ENCODE assay signal across 14 cellular contexts in the genomic region with DNA sequence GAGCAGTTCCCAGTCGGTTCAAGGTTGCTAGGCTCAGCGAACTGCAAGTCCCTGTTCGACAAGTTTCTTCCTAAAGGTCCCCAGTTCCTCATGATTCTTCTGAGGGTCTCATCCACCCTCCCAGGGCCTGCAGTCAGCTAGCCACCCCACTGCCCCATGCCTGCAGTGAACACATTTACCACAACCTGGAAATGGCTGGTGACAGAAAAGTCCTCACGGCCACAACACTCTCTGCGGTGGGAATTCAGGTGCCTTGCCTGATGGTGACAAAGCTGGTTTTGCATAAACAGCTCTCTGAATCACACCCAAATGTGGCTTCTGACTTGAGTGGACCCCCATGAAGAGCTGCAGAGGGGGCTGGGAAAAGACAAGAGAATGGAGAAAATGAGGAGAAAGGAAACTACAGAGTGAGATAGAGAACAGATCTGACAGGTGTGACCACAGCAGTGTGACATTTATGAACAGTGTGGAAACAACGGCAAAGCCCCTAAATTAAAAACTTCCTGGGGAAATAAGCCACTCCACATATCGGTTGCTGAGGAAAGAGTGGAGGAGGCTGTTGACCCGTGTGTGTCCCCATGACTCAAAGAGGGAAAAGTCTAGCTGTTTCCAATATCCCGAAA. TPM values are rescaled to one million over a fixed set of nuclear protein-coding genes. Genes with fewer than 3 reads are reported as not detected.
DNase-seq lines count a peak whose midpoint lies in the region; ATAC-seq lines count a peak whose summit lies in the region.
"Had no signal": no experiment of that assay in that cellular context is flagged by ENCODE, and none has a peak within 500 bp of the region (broad histone marks: within the 10 kb centered on the region; RNA-seq: fewer than 3 reads in every experiment).

No MANE protein-coding gene starts in this region.

- peak; percentile 74 for DNase-seq in activated CD4-positive, alpha-beta T cell treated with anti-CD3 and anti-CD28 coated beads for 48 hours
- no peak for DNase-seq in activated CD4-positive, alpha-beta T cell treated with anti-CD3 and anti-CD28 coated beads, Interleukin-2, amount 50 U/mL, for 4 hours
- DNase-seq in activated T-helper 1 cell treated with anti-CD3 and anti-CD28 coated beads, Interleukin-12 subunit alpha, Interleukin-12 subunit beta, Interleukin-2, Interleukin-4 antibody, amounts not matched to agents 30 ng/mL and 10 ng/mL and 1 ng/mL, durations not matched to agents 14 hours and 24 hours and 36 hours (ENCODE audit: low spot score): no peak
- DNase-seq in stimulated activated CD4-positive, alpha-beta T cell treated with anti-CD3 and anti-CD28 coated beads, Interleukin-4, amount 100 ng/mL, for 24 hours: peak; percentile 70
- no peak for DNase-seq in cerebellar cortex (ENCODE audit: low spot score)
- DNase-seq in NCI-H82 treated with DMSO at 0.1 percent for 48 hours (lab: John Stamatoyannopoulos, UW; ENCODE audit: unreplicated experiment): no peak
- DNase-seq in NCI-H1417 (lab: John Stamatoyannopoulos, UW): no peak
- DNase-seq: caudate nucleus, GM23248, left colon, NCI-H2081 treated with DMSO at 0.1 percent for 48 hours had no signal

- intact Hi-C loops in activated T-helper 1 cell treated with anti-CD3 and anti-CD28 coated beads, Interleukin-12 subunit alpha, Interleukin-12 subunit beta, Interleukin-2, Interleukin-4 antibody, amounts not matched to agents 30 ng/mL and 10 ng/mL and 1 ng/mL, durations not matched to agents 14 hours and 24 hours and 36 hours (cut with micrococcal nuclease): loop anchor here (1.0 kb wide), 4 partner anchors 9 to 19 kb away; a partner anchor contains a TSS

- H3K4me3 Mint-ChIP-seq in activated T-helper 1 cell treated with anti-CD3 and anti-CD28 coated beads, Interleukin-12 subunit alpha, Interleukin-12 subunit beta, Interleukin-2, Interleukin-4 antibody, amounts not matched to agents 30 ng/mL and 10 ng/mL and 1 ng/mL, durations not matched to agents 14 hours and 24 hours and 36 hours: peak overlapping the region; percentile 93

- peak overlapping the region; percentile 97 for H3K27ac Mint-ChIP-seq in activated T-helper 1 cell treated with anti-CD3 and anti-CD28 coated beads, Interleukin-12 subunit alpha, Interleukin-12 subunit beta, Interleukin-2, Interleukin-4 antibody, amounts not matched to agents 30 ng/mL and 10 ng/mL and 1 ng/mL, durations not matched to agents 14 hours and 24 hours and 36 hours

- H3K4me1 Mint-ChIP-seq in activated T-helper 1 cell treated with anti-CD3 and anti-CD28 coated beads, Interleukin-12 subunit alpha, Interleukin-12 subunit beta, Interleukin-2, Interleukin-4 antibody, amounts not matched to agents 30 ng/mL and 10 ng/mL and 1 ng/mL, durations not matched to agents 14 hours and 24 hours and 36 hours (ENCODE audit: low read depth): peaks cover 82% of the 10 kb centered on the region

- H3K36me3 Mint-ChIP-seq in activated T-helper 1 cell treated with anti-CD3 and anti-CD28 coated beads, Interleukin-12 subunit alpha, Interleukin-12 subunit beta, Interleukin-2, Interleukin-4 antibody, amounts not matched to agents 30 ng/mL and 10 ng/mL and 1 ng/mL, durations not matched to agents 14 hours and 24 hours and 36 hours (ENCODE audit: low read depth): peaks cover 26% of the 10 kb centered on the region

- no peaks in the 10 kb centered on the region for H3K27me3 Mint-ChIP-seq in activated T-helper 1 cell treated with anti-CD3 and anti-CD28 coated beads, Interleukin-12 subunit alpha, Interleukin-12 subunit beta, Interleukin-2, Interleukin-4 antibody, amounts not matched to agents 30 ng/mL and 10 ng/mL and 1 ng/mL, durations not matched to agents 14 hours and 24 hours and 36 hours (ENCODE audit: insufficient read depth)

- ATAC-seq in HG03108 (IDR thresholded peaks at IDR 0.05; ENCODE audit: unreplicated experiment): peak; percentile 35
- ATAC-seq: left colon had no signal

- no peaks in the 10 kb centered on the region for H3K9me3 Mint-ChIP-seq in activated T-helper 1 cell treated with anti-CD3 and anti-CD28 coated beads, Interleukin-12 subunit alpha, Interleukin-12 subunit beta, Interleukin-2, Interleukin-4 antibody, amounts not matched to agents 30 ng/mL and 10 ng/mL and 1 ng/mL, durations not matched to agents 14 hours and 24 hours and 36 hours

RNA-seq across cellular contexts. Expression of a gene that starts 1.3 kb away (rescaled TPM):
- 82.1 and 82.3 TPM in 2 replicates for total RNA-seq in activated T-helper 1 cell treated with anti-CD3 and anti-CD28 coated beads, Interleukin-12 subunit alpha, Interleukin-12 subunit beta, Interleukin-2, Interleukin-4 antibody, amounts not matched to agents 30 ng/mL and 10 ng/mL and 1 ng/mL, durations not matched to agents 14 hours and 24 hours and 36 hours
- total RNA-seq: GM23248, HT1080, pulmonary artery endothelial cell had no signal

RNA-seq across cellular contexts. Expression of a gene that starts 8.4 kb away (rescaled TPM):
- total RNA-seq in activated T-helper 1 cell treated with anti-CD3 and anti-CD28 coated beads, Interleukin-12 subunit alpha, Interleukin-12 subunit beta, Interleukin-2, Interleukin-4 antibody, amounts not matched to agents 30 ng/mL and 10 ng/mL and 1 ng/mL, durations not matched to agents 14 hours and 24 hours and 36 hours: 34.1 and 34.3 TPM in 2 replicates

RNA-seq across cellular contexts. Expression of a gene that starts 27.0 kb away (rescaled TPM):
- total RNA-seq in activated T-helper 1 cell treated with anti-CD3 and anti-CD28 coated beads, Interleukin-12 subunit alpha, Interleukin-12 subunit beta, Interleukin-2, Interleukin-4 antibody, amounts not matched to agents 30 ng/mL and 10 ng/mL and 1 ng/mL, durations not matched to agents 14 hours and 24 hours and 36 hours: 49.7 and 52.8 TPM in 2 replicates

RNA-seq across cellular contexts. Expression of a gene that starts 49.6 kb away (rescaled TPM):
- total RNA-seq in activated T-helper 1 cell treated with anti-CD3 and anti-CD28 coated beads, Interleukin-12 subunit alpha, Interleukin-12 subunit beta, Interleukin-2, Interleukin-4 antibody, amounts not matched to agents 30 ng/mL and 10 ng/mL and 1 ng/mL, durations not matched to agents 14 hours and 24 hours and 36 hours: 250 and 258 TPM in 2 replicates

RNA-seq across cellular contexts. Expression of a gene that starts 50.4 kb away (rescaled TPM):
- total RNA-seq in activated T-helper 1 cell treated with anti-CD3 and anti-CD28 coated beads, Interleukin-12 subunit alpha, Interleukin-12 subunit beta, Interleukin-2, Interleukin-4 antibody, amounts not matched to agents 30 ng/mL and 10 ng/mL and 1 ng/mL, durations not matched to agents 14 hours and 24 hours and 36 hours: 91.6 and 93.4 TPM in 2 replicates

Comparison
In these comparisons a context has a peak if more than half of its experiments do, and no peak if none do; other contexts are left out.
1. DNase-seq: peak in activated CD4-positive, alpha-beta T cell treated with anti-CD3 and anti-CD28 coated beads for 48 hours (single experiment) and stimulated activated CD4-positive, alpha-beta T cell treated with anti-CD3 and anti-CD28 coated beads, Interleukin-4, amount 100 ng/mL, for 24 hours (single experiment); none in activated CD4-positive, alpha-beta T cell treated with anti-CD3 and anti-CD28 coated beads, Interleukin-2, amount 50 U/mL, for 4 hours (0 of 2), activated T-helper 1 cell treated with anti-CD3 and anti-CD28 coated beads, Interleukin-12 subunit alpha, Interleukin-12 subunit beta, Interleukin-2, Interleukin-4 antibody, amounts not matched to agents 30 ng/mL and 10 ng/mL and 1 ng/mL, durations not matched to agents 14 hours and 24 hours and 36 hours (single experiment), cerebellar cortex (single experiment), NCI-H82 treated with DMSO at 0.1 percent for 48 hours (single experiment) and NCI-H1417 (0 of 3).